Comparison of ENCODE assay signal across 17 cellular contexts in genomic region chr3:82999777-83000176, GRCh38.
DNase-seq lines count a peak whose midpoint lies in the region; ATAC-seq, FAIRE-seq and TF ChIP-seq lines count a peak whose summit lies in the region.
"Had no signal": no experiment of that assay in that cellular context is flagged by ENCODE, and none has a peak within 500 bp of the region (broad histone marks: within the 10 kb centered on the region; RNA-seq: fewer than 3 reads in every experiment).

No MANE protein-coding gene starts in this region.

- peak overlapping the region; percentile 91 for H2AFZ ChIP-seq in OCI-LY7 (ENCODE audit: low read length)
- H2AFZ ChIP-seq in GM12878 (ENCODE audit: control insufficient read depth, low read depth, low read length): no peak overlapping the region

- H3K4me1 Mint-ChIP-seq in activated naive CD4-positive, alpha-beta T cell treated with anti-CD3 and anti-CD28 coated beads, Interleukin-2, amount 10 ng/mL, durations not matched to agents 7 days and 5 days: no peaks in the 10 kb centered on the region
- H3K4me1 Mint-ChIP-seq: CD4-positive, alpha-beta memory T cell had no signal

- H3K9ac ChIP-seq in GM12878 (ENCODE audit: control insufficient read depth, insufficient read depth, low read length): no peak overlapping the region

- TF ChIP-seq EP300 in GM12878 (IDR thresholded peaks at IDR 0.05; ENCODE audit: borderline replicate concordance in 1 of 2, control insufficient read depth in 1 of 2, low read depth in 2 of 2, low read length in 2 of 2): no peak

- H3K36me3 Mint-ChIP-seq in activated naive CD4-positive, alpha-beta T cell treated with anti-CD3 and anti-CD28 coated beads, Interleukin-2, amount 10 ng/mL, durations not matched to agents 7 days and 5 days: no peaks in the 10 kb centered on the region
- H3K36me3 Mint-ChIP-seq: CD4-positive, alpha-beta memory T cell had no signal

- H3K27me3 ChIP-seq in GM12878 (replicated peaks in 1 of 2; ENCODE audit: control insufficient read depth in 2 of 2, insufficient read depth in 2 of 2, low read length in 1 of 2): no peaks in the 10 kb centered on the region

- TF ChIP-seq CTCF in OCI-LY7 (conservative IDR thresholded peaks at IDR 0.05; ENCODE audit: low read length) (no peak), GM12878 (IDR thresholded peaks at IDR 0.05 in 2 of 3, conservative IDR thresholded peaks at IDR 0.05 in 1 of 3; ENCODE audit: control insufficient read depth in 2 of 3, extremely low read depth in 1 of 3, insufficient read depth in 1 of 3, low read depth in 3 of 3, low read length in 3 of 3) (no peak)

- H3K9me3 ChIP-seq in OCI-LY7 (ENCODE audit: low read length) (0 out of 2 replicates have a peak, but pooled peaks cover 12% of the 10 kb centered on the region), GM12878 (replicated peaks; ENCODE audit: control insufficient read depth, insufficient read depth, low read length) (no peaks in the 10 kb centered on the region)

- no peak overlapping the region for H3K4me3 Mint-ChIP-seq in activated naive CD4-positive, alpha-beta T cell treated with anti-CD3 and anti-CD28 coated beads, Interleukin-2, amount 10 ng/mL, durations not matched to agents 7 days and 5 days
- H3K4me3 Mint-ChIP-seq: CD4-positive, alpha-beta memory T cell had no signal

- H3K4me2 ChIP-seq in OCI-LY7 (ENCODE audit: low read length) (peak overlapping the region; percentile 42; the same call in 1 of the 2 replicates), GM12878 (ENCODE audit: control insufficient read depth, insufficient read depth) (no peak overlapping the region)

- no peaks in the 10 kb centered on the region for H3K27me3 Mint-ChIP-seq in activated naive CD4-positive, alpha-beta T cell treated with anti-CD3 and anti-CD28 coated beads, Interleukin-2, amount 10 ng/mL, durations not matched to agents 7 days and 5 days
- H3K27me3 Mint-ChIP-seq: CD4-positive, alpha-beta memory T cell had no signal

- H3K36me3 ChIP-seq in OCI-LY7 (ENCODE audit: insufficient read depth, low read length) (no peaks in the 10 kb centered on the region; the same call in 1 of the 2 replicates), GM12878 (ENCODE audit: control insufficient read depth in 2 of 2, insufficient read depth in 2 of 2, low read length in 1 of 2) (no peaks in the 10 kb centered on the region)

- RAD21 ChIA-PET in GM12878 (lab: Charles Lee; ENCODE audit: unreplicated experiment): no interaction called here

- CTCF ChIA-PET in OCI-LY7 (lab: Charles Lee; ENCODE audit: unreplicated experiment): no interaction called here
- CTCF ChIA-PET in GM12878 (lab: Yijun Ruan, JAX): no interaction called here
- CTCF ChIA-PET in activated naive CD4-positive, alpha-beta T cell treated with anti-CD3 and anti-CD28 coated beads, Interleukin-2, amount 10 ng/mL, durations not matched to agents 7 days and 5 days (lab: Charles Lee): no interaction called here

- H3K27ac ChIP-seq in OCI-LY7 (ENCODE audit: low read depth, low read length, poor library complexity, severe bottlenecking) (peak overlapping the region; percentile 42), GM12878 (ENCODE audit: control insufficient read depth, insufficient read depth) (no peak overlapping the region)

- no peak overlapping the region for H3K27ac Mint-ChIP-seq in activated naive CD4-positive, alpha-beta T cell treated with anti-CD3 and anti-CD28 coated beads, Interleukin-2, amount 10 ng/mL, durations not matched to agents 7 days and 5 days
- H3K27ac Mint-ChIP-seq: CD4-positive, alpha-beta memory T cell had no signal

- DNase-seq in OCI-LY7 (ENCODE audit: low spot score) (no peak), GM12878 (ENCODE audit: low read depth, low spot score) (no peak), kidney tubule cell (ENCODE audit: low spot score) (no peak), NCI-H774 (lab: John Stamatoyannopoulos, UW) (no peak)
- no peak for DNase-seq in activated naive CD4-positive, alpha-beta T cell treated with anti-CD3 and anti-CD28 coated beads, Interleukin-2, amount 10 ng/mL, durations not matched to agents 7 days and 5 days
- DNase-seq: C1 segment of cervical spinal cord; Calu3; CD4-positive, alpha-beta memory T cell; COR-L47; DMS79 treated with DMSO at 0.1 percent for 48 hours; H7; HCEC 1CT had no signal

- POLR2A ChIA-PET in OCI-LY7 (lab: Charles Lee): no interaction called here
- POLR2A ChIA-PET in GM12878 (lab: Charles Lee): no interaction called here

- in situ Hi-C loops in GM12878 (cut with MboI): no loop called here

- intact Hi-C loops in OCI-LY7 (cut with micrococcal nuclease; ENCODE audit: unreplicated experiment) (no loop called here), GM12878 (cut with micrococcal nuclease; ENCODE audit: unreplicated experiment) (loop anchor here (5.0 kb wide), 1 partner anchor 57 kb away; no protein-coding TSS in a partner anchor)

- WGBS in GM12878 (ENCODE audit: insufficient coverage, insufficient replicate concordance, low lambda C conversion rate, missing lambda C conversion rate): 5% methylated on average over 1 of the region's 1 CpG

- SMC1A ChIA-PET in GM12878 (lab: Charles Lee; ENCODE audit: uncharacterized antibody, unreplicated experiment): interaction anchor here (0.8 to 1.6 kb wide), 4 partner anchors 13 to 133 kb away, joined by 3 to 6 read pairs (median 3); no protein-coding TSS in a partner anchor

- BruUV-seq in OCI-LY7 (replicated peaks; lab: Mats Ljungman, UMichigan) (no TSS peak), GM12878 (replicated peaks; lab: Mats Ljungman, UMichigan) (no TSS peak)

- peaks cover 58% of the 10 kb centered on the region for H3K4me1 ChIP-seq in OCI-LY7 (ENCODE audit: insufficient read depth, low read length, poor library complexity, severe bottlenecking)
- H3K4me1 ChIP-seq in GM12878 (ENCODE audit: control insufficient read depth, insufficient read depth, low read length): no peaks in the 10 kb centered on the region

- H3K9me3 Mint-ChIP-seq in activated naive CD4-positive, alpha-beta T cell treated with anti-CD3 and anti-CD28 coated beads, Interleukin-2, amount 10 ng/mL, durations not matched to agents 7 days and 5 days: peaks cover 7% of the 10 kb centered on the region

- no peak for TF ChIP-seq POLR2A in GM12878 (IDR thresholded peaks at IDR 0.05; ENCODE audit: low read depth, low read length)

- H3K9me2 ChIP-seq in OCI-LY7 (ENCODE audit: insufficient read depth, low read length): no peaks in the 10 kb centered on the region

- ATAC-seq in HG02610 (IDR thresholded peaks at IDR 0.05; ENCODE audit: unreplicated experiment) (peak; percentile 49), GM12878 (peak; percentile 60), GM21529 (IDR thresholded peaks at IDR 0.05; ENCODE audit: unreplicated experiment) (no peak)

- TF ChIP-seq RAD21 in GM12878 (IDR thresholded peaks at IDR 0.05; ENCODE audit: insufficient read depth, low read depth, low read length): no peak

- H3K79me2 ChIP-seq in OCI-LY7 (ENCODE audit: insufficient read depth, low read depth, low read length): no peaks in the 10 kb centered on the region
- H3K79me2 ChIP-seq in GM12878 (ENCODE audit: control insufficient read depth, insufficient read depth, low read length): no peaks in the 10 kb centered on the region

- H4K20me1 ChIP-seq in OCI-LY7 (ENCODE audit: insufficient read depth, low read length): no peaks in the 10 kb centered on the region
- H4K20me1 ChIP-seq in GM12878 (ENCODE audit: control insufficient read depth, insufficient read depth): no peaks in the 10 kb centered on the region

- no peak overlapping the region for H3K4me3 ChIP-seq in OCI-LY7 (ENCODE audit: low read depth, low read length, poor library complexity, severe bottlenecking)
- no peak overlapping the region for H3K4me3 ChIP-seq in GM12878

- no peak for FAIRE-seq in GM12878 (lab: Jason Lieb, UNC)
- FAIRE-seq: G401.6, GM19239, H1 had no signal

TF ChIP-seq in GM12878, 131 proteins besides CTCF, POLR2A, EP300 and RAD21:
- TF ChIP-seq MTA3 (IDR thresholded peaks at IDR 0.05; ENCODE audit: borderline replicate concordance, low read length) (no peak), USF1 (IDR thresholded peaks at IDR 0.05; ENCODE audit: borderline replicate concordance, extremely low read length, insufficient read depth, low read depth, low read length) (no peak), GATAD2B (conservative IDR thresholded peaks at IDR 0.05; ENCODE audit: low read depth) (no peak)
